Comparison of ENCODE assay signal across 9 cellular contexts in genomic region chr10:133275683-133276092, GRCh38. TPM values are rescaled to one million over a fixed set of nuclear protein-coding genes. Genes with fewer than 3 reads are reported as not detected.
DNase-seq lines count a peak whose midpoint lies in the region; ATAC-seq and TF ChIP-seq lines count a peak whose summit lies in the region.
"Had no signal": no experiment of that assay in that cellular context is flagged by ENCODE, and none has a peak within 500 bp of the region (broad histone marks: within the 10 kb centered on the region; RNA-seq: fewer than 3 reads in every experiment).

No MANE protein-coding gene starts in this region.

- no peak overlapping the region for H3K4me2 ChIP-seq in Karpas-422 (ENCODE audit: low read depth, low read length, poor library complexity, severe bottlenecking)
- no peak overlapping the region for H3K4me2 ChIP-seq in smooth muscle cell

- H3K9me3 ChIP-seq in Karpas-422 (ENCODE audit: low read length) (no peaks in the 10 kb centered on the region), adrenal gland (replicated peaks in 1 of 3) (no peaks in the 10 kb centered on the region), uterus (no peaks in the 10 kb centered on the region), smooth muscle cell (replicated peaks; ENCODE audit: low read depth) (no peaks in the 10 kb centered on the region)

- intact Hi-C loops in adrenal gland (cut with DNase I): no loop called here
- intact Hi-C loops in uterus (cut with DNase I; ENCODE audit: low total_unique reads): no loop called here

- 38 to 60% (median 43%) methylated on average over 2 to 12 of the region's 12 CpGs for WGBS in adrenal gland, 4 donors
- WGBS in smooth muscle cell (ENCODE audit: low lambda C conversion rate): 64% methylated on average over 12 of the region's 12 CpGs

- peaks cover 21% of the 10 kb centered on the region; the same call in 1 of the 2 replicates for H4K20me1 ChIP-seq in Karpas-422 (ENCODE audit: insufficient read depth, low read depth, low read length)
- peaks cover 14% of the 10 kb centered on the region for H4K20me1 ChIP-seq in smooth muscle cell (ENCODE audit: low read depth)

- peaks cover 4% of the 10 kb centered on the region for H3F3A ChIP-seq in smooth muscle cell (ENCODE audit: low read depth)

- no peak overlapping the region for H3K9ac ChIP-seq in Karpas-422 (ENCODE audit: low read length)
- H3K9ac ChIP-seq in smooth muscle cell (ENCODE audit: low read depth): no peak overlapping the region

- no peak for TF ChIP-seq POLR2A in adrenal gland (IDR thresholded peaks at IDR 0.05)
- TF ChIP-seq POLR2A in uterus (IDR thresholded peaks at IDR 0.05): no peak

- peak overlapping the region; percentile 82 for H3K27ac Mint-ChIP-seq in activated naive CD8-positive, alpha-beta T cell treated with anti-CD3 and anti-CD28 coated beads, Interleukin-2, amount 10 ng/mL, durations not matched to agents 7 days and 5 days

- no peak for TF ChIP-seq CTCF in adrenal gland (IDR thresholded peaks at IDR 0.05)
- TF ChIP-seq CTCF in uterus (IDR thresholded peaks at IDR 0.05): no peak
- TF ChIP-seq CTCF in smooth muscle cell (IDR thresholded peaks at IDR 0.05; ENCODE audit: borderline replicate concordance, insufficient read depth, poor library complexity, severe bottlenecking): no peak

- peaks cover 3% of the 10 kb centered on the region for H3K36me3 Mint-ChIP-seq in activated naive CD8-positive, alpha-beta T cell treated with anti-CD3 and anti-CD28 coated beads, Interleukin-2, amount 10 ng/mL, durations not matched to agents 7 days and 5 days

- H3K4me1 Mint-ChIP-seq in activated naive CD8-positive, alpha-beta T cell treated with anti-CD3 and anti-CD28 coated beads, Interleukin-2, amount 10 ng/mL, durations not matched to agents 7 days and 5 days: peaks cover 23% of the 10 kb centered on the region

- H3K79me2 ChIP-seq in Karpas-422 (ENCODE audit: low read length) (no peaks in the 10 kb centered on the region), smooth muscle cell (ENCODE audit: low read depth) (no peaks in the 10 kb centered on the region)

- H3K4me3 ChIP-seq in Karpas-422 (ENCODE audit: low read length) (no peak overlapping the region), skin epidermis (peak overlapping the region; percentile 22 to 52 (median 43)), adrenal gland (no peak overlapping the region), uterus (no peak overlapping the region), smooth muscle cell (no peak overlapping the region)
- H3K4me3 ChIP-seq: cardiac muscle cell had no signal

- no peaks in the 10 kb centered on the region for H3K27me3 Mint-ChIP-seq in activated naive CD8-positive, alpha-beta T cell treated with anti-CD3 and anti-CD28 coated beads, Interleukin-2, amount 10 ng/mL, durations not matched to agents 7 days and 5 days

- peak; percentile 30 for ATAC-seq in GM21515 (IDR thresholded peaks at IDR 0.05; ENCODE audit: unreplicated experiment)
- ATAC-seq in activated naive CD8-positive, alpha-beta T cell treated with anti-CD3 and anti-CD28 coated beads, Interleukin-2, amount 10 ng/mL, durations not matched to agents 7 days and 5 days (ENCODE audit: low read depth): peak; percentile 37

- H2AFZ ChIP-seq in Karpas-422 (ENCODE audit: low read length): no peak overlapping the region
- no peak overlapping the region for H2AFZ ChIP-seq in smooth muscle cell (ENCODE audit: low read depth)

- no peaks in the 10 kb centered on the region for H3K36me3 ChIP-seq in Karpas-422 (ENCODE audit: insufficient read depth, low read length)
- H3K36me3 ChIP-seq in adrenal gland (replicated peaks in 1 of 2): peaks cover 0 to 12% of the 10 kb centered on the region in 2 donors
- H3K36me3 ChIP-seq in uterus: no peaks in the 10 kb centered on the region
- H3K36me3 ChIP-seq in smooth muscle cell (ENCODE audit: low read depth): no peaks in the 10 kb centered on the region
- H3K36me3 ChIP-seq: cardiac muscle cell had no signal

- POLR2A ChIA-PET in activated naive CD8-positive, alpha-beta T cell treated with anti-CD3 and anti-CD28 coated beads, Interleukin-2, amount 10 ng/mL, durations not matched to agents 7 days and 5 days (lab: Charles Lee): interaction anchor here (0.7 to 3.8 kb wide), 8 partner anchors 9 to 314 kb away, joined by 3 to 35 read pairs (median 5); no protein-coding TSS in a partner anchor

- H3K27ac ChIP-seq in Karpas-422 (ENCODE audit: low read length) (no peak overlapping the region), skin epidermis (peak overlapping the region in 17 of 21 experiments; percentile 52 to 93 (median 75)), adrenal gland (no peak overlapping the region), uterus (no peak overlapping the region), smooth muscle cell (ENCODE audit: low read depth) (no peak overlapping the region)
- H3K27ac ChIP-seq: cardiac muscle cell had no signal

- H3K27me3 ChIP-seq in Karpas-422 (ENCODE audit: low read length) (no peaks in the 10 kb centered on the region), adrenal gland (no peaks in the 10 kb centered on the region), uterus (no peaks in the 10 kb centered on the region), smooth muscle cell (ENCODE audit: low read depth) (peaks cover 23% of the 10 kb centered on the region)

- no peaks in the 10 kb centered on the region for H3K9me2 ChIP-seq in Karpas-422 (replicated peaks; ENCODE audit: insufficient read depth, low read length)

- peak; percentile 21 for DNase-seq in GF-D8 (lab: John Stamatoyannopoulos, UW)
- peak; percentile 66 for DNase-seq in Karpas-422
- peak; percentile 68 for DNase-seq in activated naive CD8-positive, alpha-beta T cell treated with anti-CD3 and anti-CD28 coated beads, Interleukin-2, amount 10 ng/mL, durations not matched to agents 7 days and 5 days
- DNase-seq in adrenal gland: no peak
- DNase-seq in uterus: no peak
- DNase-seq in smooth muscle cell (lab: John Stamatoyannopoulos, UW; ENCODE audit: unreplicated experiment): no peak

- H3K9me3 Mint-ChIP-seq in activated naive CD8-positive, alpha-beta T cell treated with anti-CD3 and anti-CD28 coated beads, Interleukin-2, amount 10 ng/mL, durations not matched to agents 7 days and 5 days: no peaks in the 10 kb centered on the region

- H3K4me3 Mint-ChIP-seq in activated naive CD8-positive, alpha-beta T cell treated with anti-CD3 and anti-CD28 coated beads, Interleukin-2, amount 10 ng/mL, durations not matched to agents 7 days and 5 days: peak overlapping the region; percentile 87

- H3K4me1 ChIP-seq in Karpas-422 (ENCODE audit: low read length): peaks cover 16% of the 10 kb centered on the region
- H3K4me1 ChIP-seq in adrenal gland (replicated peaks in 1 of 2): peaks cover 0 to 26% of the 10 kb centered on the region in 2 donors
- peaks cover 0 to 7% of the 10 kb centered on the region in 2 donors for H3K4me1 ChIP-seq in uterus
- H3K4me1 ChIP-seq in smooth muscle cell (ENCODE audit: low read depth): peaks cover 12% of the 10 kb centered on the region

RNA-seq across cellular contexts. Expression of gene ADAM8, which starts 1.0 kb away (rescaled TPM):
- total RNA-seq in Karpas-422 (2014; rRNA removed; shearing (Covaris generic); ENCODE audit: low replicate concordance): 0.71 and 3.8 TPM in 2 replicates
- 10 to 100 TPM; 90.8 to 91.0 TPM for total RNA-seq in activated naive CD8-positive, alpha-beta T cell treated with anti-CD3 and anti-CD28 coated beads, Interleukin-2, amount 10 ng/mL, durations not matched to agents 7 days and 5 days
- total RNA-seq in adrenal gland (1 to 10 TPM; 1.8 to 5.3 (median 3.8) TPM), uterus (1 to 10 TPM in 3 of 4 donors, not detected in 1; 5.1 to 7.6 (median 5.9) TPM), smooth muscle cell (0.36 and 0.85 TPM in 2 replicates)
- polyA plus RNA-seq in adrenal gland (1 to 10 TPM in 2 of 3 donors, under 1 TPM in 1; 0.66 to 7.7 (median 5.2) TPM), smooth muscle cell (0.70 and 0.96 TPM in 2 replicates)

RNA-seq across cellular contexts. Expression of gene TUBGCP2, which starts 33.0 kb away (rescaled TPM):
- total RNA-seq in Karpas-422 (2014; rRNA removed; shearing (Covaris generic); ENCODE audit: low replicate concordance): 21.4 and 29.5 TPM in 2 replicates
- 10 to 100 TPM; 56.4 to 69.3 TPM for total RNA-seq in activated naive CD8-positive, alpha-beta T cell treated with anti-CD3 and anti-CD28 coated beads, Interleukin-2, amount 10 ng/mL, durations not matched to agents 7 days and 5 days
- 10 to 100 TPM; 30.9 to 77.8 (median 62.0) TPM for total RNA-seq in adrenal gland
- polyA plus RNA-seq in adrenal gland: 100 to 1,000 TPM in 2 of 3 donors, 10 to 100 TPM in 1; 54.1 to 234 (median 145) TPM
- total RNA-seq in uterus: 10 to 100 TPM; 26.8 to 61.9 (median 44.4) TPM
- total RNA-seq in smooth muscle cell: 39.5 and 48.5 TPM in 2 replicates
- polyA plus RNA-seq in smooth muscle cell: 40.5 and 47.0 TPM in 2 replicates

RNA-seq across cellular contexts. Expression of gene ZNF511, which starts 33.0 kb away (rescaled TPM):
- 14.0 and 38.6 TPM in 2 replicates for total RNA-seq in Karpas-422 (2014; rRNA removed; shearing (Covaris generic); ENCODE audit: low replicate concordance)
- 10 to 100 TPM; 44.5 to 47.4 TPM for total RNA-seq in activated naive CD8-positive, alpha-beta T cell treated with anti-CD3 and anti-CD28 coated beads, Interleukin-2, amount 10 ng/mL, durations not matched to agents 7 days and 5 days
- total RNA-seq in adrenal gland: 10 to 100 TPM; 19.6 to 45.4 (median 39.9) TPM
- polyA plus RNA-seq in adrenal gland: 100 to 1,000 TPM in 2 of 3 donors, 10 to 100 TPM in 1; 20.0 to 146 (median 102) TPM
- total RNA-seq in uterus: 10 to 100 TPM; 23.1 to 45.5 (median 30.0) TPM
- 15.3 and 20.0 TPM in 2 replicates for total RNA-seq in smooth muscle cell
- polyA plus RNA-seq in smooth muscle cell: 52.3 and 70.2 TPM in 2 replicates

RNA-seq across cellular contexts. Expression of gene VENTX, which starts 38.0 kb away (rescaled TPM):
- total RNA-seq in Karpas-422 (2014; rRNA removed; shearing (Covaris generic); ENCODE audit: low replicate concordance): not detected in 2 replicates
- under 1 TPM in 1 of 2 experiments, not detected in 1; 0.11 TPM for total RNA-seq in activated naive CD8-positive, alpha-beta T cell treated with anti-CD3 and anti-CD28 coated beads, Interleukin-2, amount 10 ng/mL, durations not matched to agents 7 days and 5 days
- total RNA-seq in adrenal gland (1 to 10 TPM in 6 of 8 donors, under 1 TPM in 2; 0.24 to 3.0 (median 1.4) TPM), uterus (1 to 10 TPM in 1 of 4 donors, under 1 TPM in 2, not detected in 1; 0.21 to 1.3 (median 0.51) TPM), smooth muscle cell (not detected in 2 replicates)
- polyA plus RNA-seq in adrenal gland (1 to 10 TPM in 2 of 3 donors, under 1 TPM in 1; 0.26 to 4.4 (median 1.7) TPM), smooth muscle cell (0.33 TPM in 1 of 2 replicates, not detected in the other)
- total RNA-seq: cardiac muscle cell had no signal
- polyA plus RNA-seq: cardiac muscle cell had no signal

RNA-seq across cellular contexts. Expression of gene UTF1, which starts 45.7 kb away (rescaled TPM):
- not detected in 2 replicates for total RNA-seq in Karpas-422 (2014; rRNA removed; shearing (Covaris generic); ENCODE audit: low replicate concordance)
- total RNA-seq in activated naive CD8-positive, alpha-beta T cell treated with anti-CD3 and anti-CD28 coated beads, Interleukin-2, amount 10 ng/mL, durations not matched to agents 7 days and 5 days: not detected
- total RNA-seq in adrenal gland (under 1 TPM in 1 of 8 donors, not detected in 7; 0.19 TPM), uterus (not detected), smooth muscle cell (not detected in 2 replicates)
- polyA plus RNA-seq in adrenal gland (under 1 TPM in 1 of 3 donors, not detected in 2; 0.24 TPM), smooth muscle cell (not detected in 2 replicates)
- total RNA-seq: cardiac muscle cell had no signal
- polyA plus RNA-seq: cardiac muscle cell had no signal

Comparison
In these comparisons a context has a peak if more than half of its experiments do, and no peak if none do; other contexts are left out.
1. DNase-seq: peak in GF-D8 (single experiment), Karpas-422 (single experiment) and activated naive CD8-positive, alpha-beta T cell treated with anti-CD3 and anti-CD28 coated beads, Interleukin-2, amount 10 ng/mL, durations not matched to agents 7 days and 5 days (single experiment); none in adrenal gland (0 of 7), uterus (0 of 2) and smooth muscle cell (single experiment).
2. H3K27ac ChIP-seq: peak in skin epidermis (17 of 21); none in Karpas-422 (single experiment), adrenal gland (0 of 5), uterus (0 of 2) and smooth muscle cell (single experiment).
3. H3K4me3 ChIP-seq: peak in skin epidermis (7 of 7); none in Karpas-422 (single experiment), adrenal gland (0 of 4), uterus (0 of 2) and smooth muscle cell (single experiment).
4. RNA of gene ADAM8, which starts 1.0 kb away (total RNA-seq): 90.8 to 91.0 TPM in activated naive CD8-positive, alpha-beta T cell treated with anti-CD3 and anti-CD28 coated beads, Interleukin-2, amount 10 ng/mL, durations not matched to agents 7 days and 5 days; 5.1 to 7.6 TPM in uterus, 1.8 to 5.3 TPM in adrenal gland, 0.71 to 3.8 TPM in Karpas-422 and 0.36 to 0.85 TPM in smooth muscle cell; every median in the first group is over 10 times any median in the second.